Comparison of ENCODE assay signal across 8 cellular contexts in the genomic region with DNA sequence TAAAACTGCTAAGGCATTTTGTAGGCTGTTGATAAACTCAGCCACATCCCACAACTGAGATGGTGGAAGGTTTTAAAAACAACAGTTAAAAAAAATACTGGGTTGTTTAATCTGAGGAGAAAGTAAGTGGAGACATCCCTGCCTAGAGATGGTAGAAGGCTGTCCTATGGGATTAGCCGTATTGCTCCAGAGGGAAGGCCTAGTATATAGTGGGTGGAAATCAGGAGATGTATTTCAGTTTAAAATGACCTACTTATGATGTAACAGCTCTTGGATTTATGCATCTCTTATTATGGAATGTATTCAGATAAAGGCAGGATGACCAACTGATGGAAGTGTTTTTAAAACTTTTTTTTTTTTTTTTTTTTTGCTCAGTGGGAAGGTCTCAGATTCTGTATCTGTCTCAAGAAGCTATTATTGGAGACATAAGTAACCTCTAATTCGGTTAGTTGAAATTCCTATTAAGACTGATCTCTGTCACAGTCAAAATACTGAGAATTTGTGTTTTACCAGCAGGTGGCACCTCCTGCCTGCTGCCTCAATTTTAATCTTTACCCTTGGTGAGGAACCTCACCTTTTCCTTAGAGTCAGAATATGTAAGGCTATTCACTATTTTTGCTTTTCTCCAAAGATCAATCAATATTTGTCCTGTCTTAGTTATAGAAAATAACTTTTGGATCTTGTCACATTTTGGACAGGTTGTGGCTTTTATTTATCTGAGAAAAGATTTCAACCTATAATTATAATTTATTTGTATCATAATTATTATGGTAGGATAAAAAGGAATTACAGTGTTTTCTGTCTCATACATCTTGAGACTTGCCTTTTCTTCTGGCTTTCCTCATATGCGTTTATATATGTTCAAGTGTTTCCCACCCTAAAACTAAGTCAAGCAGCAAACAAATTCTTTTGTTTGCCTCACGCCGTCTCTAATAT.
DNase-seq lines count a peak whose midpoint lies in the region; ATAC-seq lines count a peak whose summit lies in the region.

No MANE protein-coding gene starts in this region.

- H3K27me3 Mint-ChIP-seq in activated T-cell treated with anti-CD3 and anti-CD28 coated beads, Interleukin-2, amount 50 U/mL, for 72 hours (ENCODE audit: low read depth), result no peaks in the 10 kb centered on the region

- no peaks in the 10 kb centered on the region for H3K36me3 Mint-ChIP-seq in activated T-cell treated with anti-CD3 and anti-CD28 coated beads, Interleukin-2, amount 50 U/mL, for 72 hours (ENCODE audit: insufficient read depth in 2 of 2)

- H3K4me1 Mint-ChIP-seq in activated T-cell treated with anti-CD3 and anti-CD28 coated beads, Interleukin-2, amount 50 U/mL, for 72 hours (ENCODE audit: low read depth), result peaks cover 15% of the 10 kb centered on the region

- no peak for ATAC-seq in activated T-cell treated with anti-CD3 and anti-CD28 coated beads, Interleukin-2, amount 50 U/mL, for 72 hours (replicated peaks in 1 of 2)
- ATAC-seq in HG02610 (IDR thresholded peaks at IDR 0.05; ENCODE audit: unreplicated experiment), result no peak
- no peak for ATAC-seq in HG03135 (IDR thresholded peaks at IDR 0.05; ENCODE audit: unreplicated experiment)

- peak; percentile 1 to 13 for DNase-seq in activated T-cell treated with anti-CD3 and anti-CD28 coated beads, Interleukin-2, amount 50 U/mL, for 72 hours
- DNase-seq in activated T-cell treated with anti-CD3 and anti-CD28 coated beads, Interleukin-2, amount 50 U/mL, for 1 hour, result no peak
- DNase-seq in LHCN-M2 (ENCODE audit: low read depth) (peak; percentile 13), SKM-1 (lab: John Stamatoyannopoulos, UW; ENCODE audit: unreplicated experiment) (peak; percentile 22), fibroblast of the conjunctiva (ENCODE audit: low read depth) (peak; percentile 10), putamen (ENCODE audit: low spot score) (peak; percentile 20)

- no peak overlapping the region for H3K4me3 Mint-ChIP-seq in activated T-cell treated with anti-CD3 and anti-CD28 coated beads, Interleukin-2, amount 50 U/mL, for 72 hours

- H3K9me3 Mint-ChIP-seq in activated T-cell treated with anti-CD3 and anti-CD28 coated beads, Interleukin-2, amount 50 U/mL, for 72 hours, result no peaks in the 10 kb centered on the region

- no peak overlapping the region for H3K27ac Mint-ChIP-seq in activated T-cell treated with anti-CD3 and anti-CD28 coated beads, Interleukin-2, amount 50 U/mL, for 72 hours
